ENCODE assay signal across 12 cellular contexts in the genomic region with DNA sequence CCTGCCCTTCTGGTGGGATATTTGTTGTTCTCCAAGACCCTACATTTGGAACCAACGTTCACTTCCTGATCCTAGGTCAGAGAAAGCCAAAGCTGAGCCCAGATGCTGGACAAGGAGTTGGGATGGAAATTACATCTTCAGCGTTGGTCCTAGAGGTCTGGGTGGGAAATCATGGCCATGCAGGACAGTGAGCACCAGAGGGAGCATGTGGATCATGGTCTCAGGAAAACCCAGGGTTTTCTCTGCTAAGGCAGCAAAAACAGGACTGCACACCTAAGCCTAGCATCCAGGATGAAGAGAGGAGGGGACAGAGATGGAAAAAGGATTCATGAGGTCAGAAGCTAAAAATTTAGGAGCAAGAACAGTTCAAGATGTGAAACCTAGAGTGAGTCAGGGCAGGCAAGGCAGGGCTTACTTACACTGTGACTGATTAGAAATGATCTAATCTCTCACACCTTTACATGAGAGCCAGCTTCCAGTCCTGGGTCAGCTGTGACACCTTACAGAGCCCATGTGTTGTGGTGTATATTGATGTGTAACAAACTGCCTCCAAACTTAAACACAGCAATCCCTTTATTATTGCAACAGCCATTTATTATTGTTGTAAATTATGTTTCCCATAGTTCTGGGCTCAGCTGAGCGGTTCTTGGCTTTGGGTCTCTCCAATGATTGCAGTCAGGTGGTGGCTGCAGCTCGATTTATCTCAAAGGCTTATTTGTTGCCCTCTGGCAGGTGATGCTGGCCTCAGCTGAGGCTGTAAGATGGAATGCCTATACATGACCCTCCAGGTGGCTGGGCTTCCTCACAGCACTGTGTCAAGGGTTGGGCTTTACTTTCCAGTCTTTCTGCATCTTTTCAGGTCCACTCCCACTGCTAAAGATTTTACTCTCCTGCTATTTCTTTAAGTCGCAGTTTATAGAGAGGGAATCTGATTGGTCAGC. TPM values are rescaled to one million over a fixed set of nuclear protein-coding genes. Genes with fewer than 3 reads are reported as not detected.
DNase-seq lines count a peak whose midpoint lies in the region; ATAC-seq and TF ChIP-seq lines count a peak whose summit lies in the region.
"Had no signal": no experiment of that assay in that cellular context is flagged by ENCODE, and none has a peak within 500 bp of the region (broad histone marks: within the 10 kb centered on the region; RNA-seq: fewer than 3 reads in every experiment).

No MANE protein-coding gene starts in this region.

- H3F3A ChIP-seq in GM23338 (replicated peaks; ENCODE audit: low read depth), result no peaks in the 10 kb centered on the region

- no peak overlapping the region for H2AFZ ChIP-seq in GM23338

- H3K27me3 ChIP-seq in GM23338 (ENCODE audit: insufficient read depth), result no peaks in the 10 kb centered on the region
- H3K27me3 ChIP-seq in WERI-Rb-1 (ENCODE audit: insufficient read depth, low read depth, severe bottlenecking), result peaks cover 24% of the 10 kb centered on the region
- peaks cover 22% of the 10 kb centered on the region for H3K27me3 ChIP-seq in kidney epithelial cell (ENCODE audit: control insufficient read depth, insufficient read depth, low read length)

- H3K27ac Mint-ChIP-seq in GM23338, result no peak overlapping the region

- peaks cover 13% of the 10 kb centered on the region for H3K4me1 Mint-ChIP-seq in GM23338

- H3K9me2 ChIP-seq in GM23338 (ENCODE audit: insufficient read depth), result no peaks in the 10 kb centered on the region

- peaks cover 16% of the 10 kb centered on the region for H3K4me1 ChIP-seq in GM23338 (ENCODE audit: insufficient read depth)

- H3K4me2 ChIP-seq in GM23338, result no peak overlapping the region

- peak; percentile 22; the same call in 2 of the 3 replicates for ATAC-seq in GM23338

- H3K4me3 ChIP-seq in AG10803 (ENCODE audit: low read length) (no peak overlapping the region), GM23338 (no peak overlapping the region), WERI-Rb-1 (ENCODE audit: low read depth, low read length) (no peak overlapping the region), kidney epithelial cell (ENCODE audit: low read depth, low read length) (no peak overlapping the region)
- H3K4me3 ChIP-seq: esophagus muscularis mucosa, MG63, stomach had no signal

- H3K9me3 ChIP-seq in WERI-Rb-1 (ENCODE audit: severe bottlenecking), result no peaks in the 10 kb centered on the region
- H3K9me3 ChIP-seq: esophagus muscularis mucosa, MG63, stomach had no signal

- peak; percentile 44 for TF ChIP-seq CTCF in AG10803 (conservative IDR thresholded peaks at IDR 0.05; ENCODE audit: low read length)
- peak; percentile 32 to 44 for TF ChIP-seq CTCF in GM23338 (conservative IDR thresholded peaks at IDR 0.05; ENCODE audit: low read depth in 2 of 2)
- TF ChIP-seq CTCF in WERI-Rb-1 (IDR thresholded peaks at IDR 0.05; ENCODE audit: low read depth, low read length), result peak; percentile 56
- TF ChIP-seq CTCF in kidney epithelial cell (IDR thresholded peaks at IDR 0.05; ENCODE audit: insufficient read depth, low read length, poor library complexity, severe bottlenecking), result peak; percentile 23

- no peaks in the 10 kb centered on the region for H3K27me3 Mint-ChIP-seq in GM23338 (ENCODE audit: insufficient read depth, low read depth, poor library complexity)

- H3K36me3 ChIP-seq in GM23338 (ENCODE audit: insufficient read depth), result no peaks in the 10 kb centered on the region
- H3K36me3 ChIP-seq in WERI-Rb-1, result no peaks in the 10 kb centered on the region
- H3K36me3 ChIP-seq in kidney epithelial cell (ENCODE audit: control insufficient read depth, insufficient read depth, low read length), result no peaks in the 10 kb centered on the region
- H3K36me3 ChIP-seq: esophagus muscularis mucosa, MG63, stomach had no signal

- no peak overlapping the region for H3K27ac ChIP-seq in GM23338 (ENCODE audit: low read depth)
- H3K27ac ChIP-seq in WERI-Rb-1, result no peak overlapping the region
- H3K27ac ChIP-seq in substantia nigra (ENCODE audit: low read depth, low read length, poor library complexity, severe bottlenecking), result no peak overlapping the region
- H3K27ac ChIP-seq: esophagus muscularis mucosa, stomach had no signal

- no peaks in the 10 kb centered on the region for H3K9me3 Mint-ChIP-seq in GM23338

- no peaks in the 10 kb centered on the region for H3K36me3 Mint-ChIP-seq in GM23338 (ENCODE audit: low read depth)

- H3K79me2 ChIP-seq in GM23338 (replicated peaks; ENCODE audit: insufficient read depth), result no peaks in the 10 kb centered on the region

- no peak overlapping the region for H3K4me3 Mint-ChIP-seq in GM23338

- DNase-seq in AG10803 (ENCODE audit: low read depth) (no peak), GM23338 (ENCODE audit: low spot score) (peak; percentile 46), WERI-Rb-1 (no peak), kidney epithelial cell (ENCODE audit: low read depth) (no peak), substantia nigra (lab: John Stamatoyannopoulos, UW) (no peak), NCI-H748 (lab: John Stamatoyannopoulos, UW; ENCODE audit: unreplicated experiment) (no peak), NCI-H1694 (lab: John Stamatoyannopoulos, UW) (no peak)
- DNase-seq: activated CD8-positive, alpha-beta memory T cell treated with anti-CD3 and anti-CD28 coated beads for 24 hours; MG63; NCI-H446 treated with DMSO at 0.1 percent for 48 hours; stomach had no signal

- H4K20me1 ChIP-seq in GM23338 (replicated peaks; ENCODE audit: insufficient read depth), result no peaks in the 10 kb centered on the region; the same call in 1 of the 2 replicates

TF ChIP-seq in GM23338, 12 proteins besides CTCF, POLR2A, EP300 and RAD21:
- TF ChIP-seq EZH2phosphoT487 (IDR thresholded peaks at IDR 0.05; ENCODE audit: unreplicated experiment), result no peak
- no peak for TF ChIP-seq CREB1 (CRISPR knock-in tag; IDR thresholded peaks at IDR 0.05; ENCODE audit: low read depth)
- TF ChIP-seq POLR2AphosphoS5 (IDR thresholded peaks at IDR 0.05; ENCODE audit: low read depth), result no peak
- TF ChIP-seq ZNF331 (CRISPR knock-in tag; IDR thresholded peaks at IDR 0.05; ENCODE audit: low read depth), result peak; percentile 64
- no peak for TF ChIP-seq EZH2 (IDR thresholded peaks at IDR 0.05; ENCODE audit: low read depth, unreplicated experiment)
- TF ChIP-seq STAT1 (IDR thresholded peaks at IDR 0.05; ENCODE audit: unreplicated experiment), result no peak

RNA-seq across cellular contexts. Expression of a gene that starts 6.5 kb away (rescaled TPM):
- not detected in 2 replicates for total RNA-seq in GM23338 (2014; rRNA removed; shearing (Covaris generic))
- 0.17 TPM in 1 of 2 replicates, not detected in the other for polyA plus RNA-seq in GM23338 (2016; fragmentation: Nextera tagmentation; extraction: Ambion mirVana)
- not detected in 2 replicates for total RNA-seq in kidney epithelial cell
- total RNA-seq: stomach had no signal

RNA-seq across cellular contexts. Expression of a gene that starts 16.1 kb away (rescaled TPM):
- total RNA-seq in GM23338 (2014; rRNA removed; shearing (Covaris generic)), result 0.10 TPM in 1 of 2 replicates, not detected in the other
- polyA plus RNA-seq in GM23338 (2016; fragmentation: Nextera tagmentation; extraction: Ambion mirVana), result 0.38 and 0.95 TPM in 2 replicates
- not detected in 2 replicates for total RNA-seq in kidney epithelial cell
- total RNA-seq: esophagus muscularis mucosa, stomach had no signal
- polyA plus RNA-seq: stomach had no signal

RNA-seq across cellular contexts. Expression of a gene that starts 24.9 kb away (rescaled TPM):
- total RNA-seq in GM23338 (2014; rRNA removed; shearing (Covaris generic)), result 3.6 and 4.8 TPM in 2 replicates
- polyA plus RNA-seq in GM23338 (2016; fragmentation: Nextera tagmentation; extraction: Ambion mirVana), result 1.0 and 1.5 TPM in 2 replicates
- 0.27 and 4.5 TPM in 2 replicates for total RNA-seq in kidney epithelial cell

RNA-seq across cellular contexts. Expression of a gene that starts 56.4 kb away (rescaled TPM):
- total RNA-seq in GM23338 (2014; rRNA removed; shearing (Covaris generic)), result 3.5 and 5.8 TPM in 2 replicates
- polyA plus RNA-seq in GM23338 (2016; fragmentation: Nextera tagmentation; extraction: Ambion mirVana), result 1.3 and 1.5 TPM in 2 replicates
- 7.1 and 8.3 TPM in 2 replicates for total RNA-seq in kidney epithelial cell
